In the genomic region with DNA sequence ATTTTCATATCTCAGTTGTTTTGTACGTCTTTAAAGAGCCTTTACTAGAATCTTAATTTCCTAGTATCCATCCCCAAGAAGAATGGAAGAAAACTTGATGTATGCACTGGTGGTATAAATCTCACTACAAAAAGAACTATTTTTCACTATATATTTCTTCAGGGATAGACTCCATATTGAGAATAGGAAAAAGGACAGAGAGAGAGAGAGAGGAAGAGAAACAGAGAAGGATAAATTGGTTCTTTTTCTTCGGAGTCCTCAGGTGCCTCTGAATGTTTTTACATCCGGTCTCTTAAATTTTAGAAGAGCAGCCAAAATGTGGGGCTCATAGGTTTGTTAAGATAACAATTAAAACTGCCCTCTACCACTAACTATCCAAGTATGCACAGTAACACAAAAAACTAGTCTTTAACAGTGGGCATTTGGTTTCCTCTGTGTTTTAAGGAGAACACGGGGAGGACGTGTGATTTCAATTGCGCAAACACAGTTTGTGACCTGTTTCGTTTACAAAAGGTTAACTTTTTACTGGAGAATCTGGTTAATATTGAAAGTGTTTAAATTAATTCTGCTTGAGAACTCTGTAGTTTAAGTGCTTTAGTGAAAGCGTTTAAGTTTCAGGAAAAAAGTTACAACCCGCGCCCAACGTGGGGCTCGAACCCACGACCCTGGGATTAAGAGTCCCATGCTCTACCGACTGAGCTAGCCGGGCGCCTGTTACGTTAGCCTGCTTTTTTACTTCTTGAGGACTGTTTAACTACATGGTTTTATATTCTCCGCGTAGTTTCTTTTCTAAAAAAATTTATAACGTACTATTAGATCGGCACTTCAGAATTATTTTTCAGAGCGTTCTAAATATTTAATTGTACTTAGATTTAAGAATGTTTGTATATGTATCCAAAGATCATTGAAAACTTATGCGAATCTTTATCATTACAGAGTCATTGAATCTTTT, we compare ENCODE assay signal across 1 cellular context.
A peak's percentile ranks its signal among the peaks of the same experiment; 100 is the strongest.
TF ChIP-seq lines count a peak whose summit lies in the region.

No MANE protein-coding gene starts in this region.

TF ChIP-seq in K562, 482 proteins besides CTCF, POLR2A, EP300 and RAD21 (continued from another document and continues in another):
- TF ChIP-seq ZNF232 (CRISPR knock-in tag; IDR thresholded peaks at IDR 0.05) = no peak
- TF ChIP-seq EGR1 (conservative IDR thresholded peaks at IDR 0.05) = no peak
- no peak for TF ChIP-seq ATF2 (CRISPR knock-in tag; IDR thresholded peaks at IDR 0.05)
- no peak for TF ChIP-seq HIVEP1 (CRISPR knock-in tag; IDR thresholded peaks at IDR 0.05)
- TF ChIP-seq ZNF444 (CRISPR knock-in tag; IDR thresholded peaks at IDR 0.05) = no peak; the same call in 1 of the 2 replicates
- no peak for TF ChIP-seq KLF16 (IDR thresholded peaks at IDR 0.05)
- no peak for TF ChIP-seq NEUROD1 (IDR thresholded peaks at IDR 0.05; ENCODE audit: borderline replicate concordance, low read depth, low read length, partially characterized antibody)
- no peak for TF ChIP-seq ZNF133 (CRISPR knock-in tag; IDR thresholded peaks at IDR 0.05)
- TF ChIP-seq ZNF384 (IDR thresholded peaks at IDR 0.05; ENCODE audit: low read depth, low read length) = no peak
- TF ChIP-seq, protein P1, sequence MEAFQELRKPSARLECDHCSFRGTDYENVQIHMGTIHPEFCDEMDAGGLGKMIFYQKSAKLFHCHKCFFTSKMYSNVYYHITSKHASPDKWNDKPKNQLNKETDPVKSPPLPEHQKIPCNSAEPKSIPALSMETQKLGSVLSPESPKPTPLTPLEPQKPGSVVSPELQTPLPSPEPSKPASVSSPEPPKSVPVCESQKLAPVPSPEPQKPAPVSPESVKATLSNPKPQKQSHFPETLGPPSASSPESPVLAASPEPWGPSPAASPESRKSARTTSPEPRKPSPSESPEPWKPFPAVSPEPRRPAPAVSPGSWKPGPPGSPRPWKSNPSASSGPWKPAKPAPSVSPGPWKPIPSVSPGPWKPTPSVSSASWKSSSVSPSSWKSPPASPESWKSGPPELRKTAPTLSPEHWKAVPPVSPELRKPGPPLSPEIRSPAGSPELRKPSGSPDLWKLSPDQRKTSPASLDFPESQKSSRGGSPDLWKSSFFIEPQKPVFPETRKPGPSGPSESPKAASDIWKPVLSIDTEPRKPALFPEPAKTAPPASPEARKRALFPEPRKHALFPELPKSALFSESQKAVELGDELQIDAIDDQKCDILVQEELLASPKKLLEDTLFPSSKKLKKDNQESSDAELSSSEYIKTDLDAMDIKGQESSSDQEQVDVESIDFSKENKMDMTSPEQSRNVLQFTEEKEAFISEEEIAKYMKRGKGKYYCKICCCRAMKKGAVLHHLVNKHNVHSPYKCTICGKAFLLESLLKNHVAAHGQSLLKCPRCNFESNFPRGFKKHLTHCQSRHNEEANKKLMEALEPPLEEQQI (IDR thresholded peaks at IDR 0.05) = no peak; the same call in 1 of the 2 replicates
- TF ChIP-seq RHOXF2B (CRISPR knock-in tag; conservative IDR thresholded peaks at IDR 0.05) = no peak
- TF ChIP-seq KAT2B (IDR thresholded peaks at IDR 0.05; ENCODE audit: low read depth, low read length) = no peak
- TF ChIP-seq, protein P2, sequence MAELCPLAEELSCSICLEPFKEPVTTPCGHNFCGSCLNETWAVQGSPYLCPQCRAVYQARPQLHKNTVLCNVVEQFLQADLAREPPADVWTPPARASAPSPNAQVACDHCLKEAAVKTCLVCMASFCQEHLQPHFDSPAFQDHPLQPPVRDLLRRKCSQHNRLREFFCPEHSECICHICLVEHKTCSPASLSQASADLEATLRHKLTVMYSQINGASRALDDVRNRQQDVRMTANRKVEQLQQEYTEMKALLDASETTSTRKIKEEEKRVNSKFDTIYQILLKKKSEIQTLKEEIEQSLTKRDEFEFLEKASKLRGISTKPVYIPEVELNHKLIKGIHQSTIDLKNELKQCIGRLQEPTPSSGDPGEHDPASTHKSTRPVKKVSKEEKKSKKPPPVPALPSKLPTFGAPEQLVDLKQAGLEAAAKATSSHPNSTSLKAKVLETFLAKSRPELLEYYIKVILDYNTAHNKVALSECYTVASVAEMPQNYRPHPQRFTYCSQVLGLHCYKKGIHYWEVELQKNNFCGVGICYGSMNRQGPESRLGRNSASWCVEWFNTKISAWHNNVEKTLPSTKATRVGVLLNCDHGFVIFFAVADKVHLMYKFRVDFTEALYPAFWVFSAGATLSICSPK (IDR thresholded peaks at IDR 0.05; ENCODE audit: borderline replicate concordance) = no peak
- TF ChIP-seq TAF9B (IDR thresholded peaks at IDR 0.05; ENCODE audit: partially characterized antibody) = no peak
- TF ChIP-seq, protein P3, sequence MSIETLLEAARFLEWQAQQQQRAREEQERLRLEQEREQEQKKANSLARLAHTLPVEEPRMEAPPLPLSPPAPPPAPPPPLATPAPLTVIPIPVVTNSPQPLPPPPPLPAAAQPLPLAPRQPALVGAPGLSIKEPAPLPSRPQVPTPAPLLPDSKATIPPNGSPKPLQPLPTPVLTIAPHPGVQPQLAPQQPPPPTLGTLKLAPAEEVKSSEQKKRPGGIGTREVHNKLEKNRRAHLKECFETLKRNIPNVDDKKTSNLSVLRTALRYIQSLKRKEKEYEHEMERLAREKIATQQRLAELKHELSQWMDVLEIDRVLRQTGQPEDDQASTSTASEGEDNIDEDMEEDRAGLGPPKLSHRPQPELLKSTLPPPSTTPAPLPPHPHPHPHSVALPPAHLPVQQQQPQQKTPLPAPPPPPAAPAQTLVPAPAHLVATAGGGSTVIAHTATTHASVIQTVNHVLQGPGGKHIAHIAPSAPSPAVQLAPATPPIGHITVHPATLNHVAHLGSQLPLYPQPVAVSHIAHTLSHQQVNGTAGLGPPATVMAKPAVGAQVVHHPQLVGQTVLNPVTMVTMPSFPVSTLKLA (conservative IDR thresholded peaks at IDR 0.05) = no peak; a peak in 1 of 4 replicates
- no peak for TF ChIP-seq ZC3H8 (IDR thresholded peaks at IDR 0.05)
- TF ChIP-seq SMARCC2 (IDR thresholded peaks at IDR 0.05; ENCODE audit: low read depth) = no peak
- TF ChIP-seq SREBF2 (CRISPR knock-in tag; IDR thresholded peaks at IDR 0.05) = no peak
- TF ChIP-seq ZNF408 (CRISPR knock-in tag; IDR thresholded peaks at IDR 0.05; ENCODE audit: low read depth) = no peak
- no peak for TF ChIP-seq THRAP3 (IDR thresholded peaks at IDR 0.05; ENCODE audit: borderline replicate concordance)
- TF ChIP-seq TCF7 (IDR thresholded peaks at IDR 0.05; ENCODE audit: borderline replicate concordance) = no peak
- TF ChIP-seq, protein P4, sequence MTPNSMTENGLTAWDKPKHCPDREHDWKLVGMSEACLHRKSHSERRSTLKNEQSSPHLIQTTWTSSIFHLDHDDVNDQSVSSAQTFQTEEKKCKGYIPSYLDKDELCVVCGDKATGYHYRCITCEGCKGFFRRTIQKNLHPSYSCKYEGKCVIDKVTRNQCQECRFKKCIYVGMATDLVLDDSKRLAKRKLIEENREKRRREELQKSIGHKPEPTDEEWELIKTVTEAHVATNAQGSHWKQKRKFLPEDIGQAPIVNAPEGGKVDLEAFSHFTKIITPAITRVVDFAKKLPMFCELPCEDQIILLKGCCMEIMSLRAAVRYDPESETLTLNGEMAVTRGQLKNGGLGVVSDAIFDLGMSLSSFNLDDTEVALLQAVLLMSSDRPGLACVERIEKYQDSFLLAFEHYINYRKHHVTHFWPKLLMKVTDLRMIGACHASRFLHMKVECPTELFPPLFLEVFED (CRISPR knock-in tag; conservative IDR thresholded peaks at IDR 0.05) = no peak
- TF ChIP-seq TSHZ1 (CRISPR knock-in tag; IDR thresholded peaks at IDR 0.05) = no peak
- TF ChIP-seq CEBPB (tag; IDR thresholded peaks at IDR 0.05) = peak; percentile 90
- TF ChIP-seq, protein P5, sequence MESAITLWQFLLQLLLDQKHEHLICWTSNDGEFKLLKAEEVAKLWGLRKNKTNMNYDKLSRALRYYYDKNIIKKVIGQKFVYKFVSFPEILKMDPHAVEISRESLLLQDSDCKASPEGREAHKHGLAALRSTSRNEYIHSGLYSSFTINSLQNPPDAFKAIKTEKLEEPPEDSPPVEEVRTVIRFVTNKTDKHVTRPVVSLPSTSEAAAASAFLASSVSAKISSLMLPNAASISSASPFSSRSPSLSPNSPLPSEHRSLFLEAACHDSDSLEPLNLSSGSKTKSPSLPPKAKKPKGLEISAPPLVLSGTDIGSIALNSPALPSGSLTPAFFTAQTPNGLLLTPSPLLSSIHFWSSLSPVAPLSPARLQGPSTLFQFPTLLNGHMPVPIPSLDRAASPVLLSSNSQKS (CRISPR knock-in tag; IDR thresholded peaks at IDR 0.05) = no peak
- no peak for TF ChIP-seq ZNF143 (CRISPR knock-in tag; IDR thresholded peaks at IDR 0.05)
- no peak for TF ChIP-seq MLX (CRISPR knock-in tag; conservative IDR thresholded peaks at IDR 0.05)
- no peak for TF ChIP-seq FOS (IDR thresholded peaks at IDR 0.05; ENCODE audit: extremely low read depth, insufficient read length)
- TF ChIP-seq TRIM28 (IDR thresholded peaks at IDR 0.05) = no peak
- TF ChIP-seq, protein P6, sequence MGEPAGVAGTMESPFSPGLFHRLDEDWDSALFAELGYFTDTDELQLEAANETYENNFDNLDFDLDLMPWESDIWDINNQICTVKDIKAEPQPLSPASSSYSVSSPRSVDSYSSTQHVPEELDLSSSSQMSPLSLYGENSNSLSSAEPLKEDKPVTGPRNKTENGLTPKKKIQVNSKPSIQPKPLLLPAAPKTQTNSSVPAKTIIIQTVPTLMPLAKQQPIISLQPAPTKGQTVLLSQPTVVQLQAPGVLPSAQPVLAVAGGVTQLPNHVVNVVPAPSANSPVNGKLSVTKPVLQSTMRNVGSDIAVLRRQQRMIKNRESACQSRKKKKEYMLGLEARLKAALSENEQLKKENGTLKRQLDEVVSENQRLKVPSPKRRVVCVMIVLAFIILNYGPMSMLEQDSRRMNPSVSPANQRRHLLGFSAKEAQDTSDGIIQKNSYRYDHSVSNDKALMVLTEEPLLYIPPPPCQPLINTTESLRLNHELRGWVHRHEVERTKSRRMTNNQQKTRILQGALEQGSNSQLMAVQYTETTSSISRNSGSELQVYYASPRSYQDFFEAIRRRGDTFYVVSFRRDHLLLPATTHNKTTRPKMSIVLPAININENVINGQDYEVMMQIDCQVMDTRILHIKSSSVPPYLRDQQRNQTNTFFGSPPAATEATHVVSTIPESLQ (CRISPR knock-in tag; IDR thresholded peaks at IDR 0.05) = no peak
- TF ChIP-seq ZNF3 (CRISPR knock-in tag; IDR thresholded peaks at IDR 0.05) = no peak
- no peak for TF ChIP-seq SFPQ (IDR thresholded peaks at IDR 0.05; ENCODE audit: low read depth, low read length)
- TF ChIP-seq, protein P7, sequence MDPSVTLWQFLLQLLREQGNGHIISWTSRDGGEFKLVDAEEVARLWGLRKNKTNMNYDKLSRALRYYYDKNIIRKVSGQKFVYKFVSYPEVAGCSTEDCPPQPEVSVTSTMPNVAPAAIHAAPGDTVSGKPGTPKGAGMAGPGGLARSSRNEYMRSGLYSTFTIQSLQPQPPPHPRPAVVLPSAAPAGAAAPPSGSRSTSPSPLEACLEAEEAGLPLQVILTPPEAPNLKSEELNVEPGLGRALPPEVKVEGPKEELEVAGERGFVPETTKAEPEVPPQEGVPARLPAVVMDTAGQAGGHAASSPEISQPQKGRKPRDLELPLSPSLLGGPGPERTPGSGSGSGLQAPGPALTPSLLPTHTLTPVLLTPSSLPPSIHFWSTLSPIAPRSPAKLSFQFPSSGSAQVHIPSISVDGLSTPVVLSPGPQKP (CRISPR knock-in tag; IDR thresholded peaks at IDR 0.05) = no peak
- TF ChIP-seq SOX6 (IDR thresholded peaks at IDR 0.05) = no peak
- no peak for TF ChIP-seq ZNF354B (CRISPR knock-in tag; IDR thresholded peaks at IDR 0.05)
- no peak for TF ChIP-seq PCBP2 (IDR thresholded peaks at IDR 0.05; ENCODE audit: low read depth, low read length, poor library complexity, severe bottlenecking)
- TF ChIP-seq ZNF184 (CRISPR knock-in tag; IDR thresholded peaks at IDR 0.05) = no peak
